Comparison of ENCODE assay signal across 13 cellular contexts in genomic region chr7:140564643-140565042, GRCh38.
A peak's percentile ranks its signal among the peaks of the same experiment; 100 is the strongest.
DNase-seq lines count a peak whose midpoint lies in the region; ATAC-seq and TF ChIP-seq lines count a peak whose summit lies in the region.
"Had no signal": no experiment of that assay in that cellular context is flagged by ENCODE, and none has a peak within 500 bp of the region (broad histone marks: within the 10 kb centered on the region; RNA-seq: fewer than 3 reads in every experiment).

No MANE protein-coding gene starts in this region.

- BruUV-seq in PC-9 (replicated peaks; lab: Mats Ljungman, UMichigan) = no TSS peak

- H4K91ac ChIP-seq in neuronal stem cell (ENCODE audit: low read depth, low read length, poor library complexity) = no peak overlapping the region

- no peak overlapping the region for H2AK5ac ChIP-seq in neuronal stem cell (ENCODE audit: low read depth, low read length)

- H3K9ac ChIP-seq in neuronal stem cell (ENCODE audit: low read depth, low read length, poor library complexity) = no peak overlapping the region
- H3K9ac ChIP-seq: BLaER1 had no signal

- WGBS in neuronal stem cell (ENCODE audit: extremely low coverage in 2 of 2, insufficient read length in 2 of 2, insufficient replicate concordance in 1 of 2), 2 donors = no CpG with 5 or more reads among the region's 4 CpGs

- no peaks in the 10 kb centered on the region for H3K79me1 ChIP-seq in neuronal stem cell (ENCODE audit: low read depth, low read length)

- peak; percentile 88 to 99 for DNase-seq in PC-9
- no peak for DNase-seq in neuronal stem cell (ENCODE audit: low spot score)
- no peak for DNase-seq in SK-N-DZ (ENCODE audit: low spot score)
- DNase-seq in hepatic stellate cell (ENCODE audit: low spot score) = no peak
- DNase-seq: aorta; left cardiac atrium; NCI-H2029; stimulated activated naive CD4-positive, alpha-beta T cell had no signal

- H4K8ac ChIP-seq in neuronal stem cell (ENCODE audit: low read depth, low read length) = no peak overlapping the region

- H4K20me1 ChIP-seq in PC-9 (ENCODE audit: insufficient read depth) = no peaks in the 10 kb centered on the region
- H4K20me1 ChIP-seq: BLaER1 had no signal

- H3K4me2 ChIP-seq in PC-9 (peak overlapping the region; percentile 47), neuronal stem cell (ENCODE audit: insufficient read depth, low read length, poor library complexity, severe bottlenecking) (no peak overlapping the region)
- H3K4me2 ChIP-seq: BLaER1 had no signal

- H3K27ac ChIP-seq in PC-9 (peak overlapping the region; percentile 68), neuronal stem cell (replicated peaks; ENCODE audit: low read length) (peak overlapping the region; percentile 50)
- H3K27ac ChIP-seq: BLaER1 had no signal

- H3K23ac ChIP-seq in neuronal stem cell (ENCODE audit: low read depth, low read length, poor library complexity) = no peak overlapping the region

- no peaks in the 10 kb centered on the region for H3K9me2 ChIP-seq in PC-9 (ENCODE audit: insufficient read depth)

- POLR2A ChIA-PET in PC-9 (lab: Charles Lee; ENCODE audit: unreplicated experiment) = interaction anchor here (0.7 kb wide), 1 partner anchor 46 kb away, joined by 3 read pairs; no protein-coding TSS in a partner anchor

- no peak overlapping the region for H2BK15ac ChIP-seq in neuronal stem cell (ENCODE audit: low read length)

- no peak overlapping the region for H2BK5ac ChIP-seq in neuronal stem cell (ENCODE audit: low read length)

- H3K9me3 ChIP-seq in PC-9 (ENCODE audit: insufficient read depth, low read depth) = no peaks in the 10 kb centered on the region
- H3K9me3 ChIP-seq in neuronal stem cell (replicated peaks in 1 of 2; ENCODE audit: control insufficient read depth in 2 of 2, insufficient read depth in 1 of 2, low read depth in 1 of 2, low read length in 2 of 2) = peaks cover 0 to 1% of the 10 kb centered on the region in 2 donors
- H3K9me3 ChIP-seq: BLaER1 had no signal

- intact Hi-C loops in PC-9 (cut with micrococcal nuclease; ENCODE audit: unreplicated experiment) = loop anchor here (1.0 to 2.0 kb wide), 2 partner anchors 23 to 40 kb away; no protein-coding TSS in a partner anchor

- H2BK12ac ChIP-seq in neuronal stem cell (ENCODE audit: low read length) = no peak overlapping the region

- H3K79me2 ChIP-seq in PC-9 (ENCODE audit: low read depth) = no peaks in the 10 kb centered on the region

- H3K18ac ChIP-seq in neuronal stem cell (ENCODE audit: low read length) = no peak overlapping the region

- peaks cover 61% of the 10 kb centered on the region for H3K4me1 ChIP-seq in PC-9 (replicated peaks; ENCODE audit: insufficient read depth)
- peaks cover 9 to 14% of the 10 kb centered on the region in 2 donors for H3K4me1 ChIP-seq in neuronal stem cell (ENCODE audit: control insufficient read depth in 2 of 2, insufficient read depth in 1 of 2, low read depth in 1 of 2, low read length in 2 of 2)
- H3K4me1 ChIP-seq: BLaER1 had no signal

- no peaks in the 10 kb centered on the region for H3K36me3 ChIP-seq in PC-9 (ENCODE audit: low read depth)
- peaks cover 20 to 83% of the 10 kb centered on the region in 2 donors for H3K36me3 ChIP-seq in neuronal stem cell (replicated peaks in 1 of 2; ENCODE audit: control insufficient read depth in 2 of 2, insufficient read depth in 2 of 2, low read length in 2 of 2)
- H3K36me3 ChIP-seq: BLaER1 had no signal

- H3K27me3 ChIP-seq in PC-9 (ENCODE audit: insufficient read depth, low read depth) = no peaks in the 10 kb centered on the region
- no peaks in the 10 kb centered on the region for H3K27me3 ChIP-seq in neuronal stem cell (ENCODE audit: control insufficient read depth in 3 of 3, insufficient read depth in 3 of 3, low read depth in 1 of 3, low read length in 3 of 3)
- H3K27me3 ChIP-seq: BLaER1 had no signal

- no peak overlapping the region for H2BK120ac ChIP-seq in neuronal stem cell (ENCODE audit: low read depth, low read length)

- H3F3A ChIP-seq in PC-9 (ENCODE audit: insufficient read depth, low read depth) = peaks cover 45% of the 10 kb centered on the region

- no peak for TF ChIP-seq CTCF in PC-9 (conservative IDR thresholded peaks at IDR 0.05)

- no peak overlapping the region for H3K14ac ChIP-seq in neuronal stem cell (ENCODE audit: low read length)

- H3K4ac ChIP-seq in neuronal stem cell (ENCODE audit: low read length) = no peak overlapping the region

- ATAC-seq in GM18861 (IDR thresholded peaks at IDR 0.05; ENCODE audit: unreplicated experiment) = peak; percentile 64
- ATAC-seq in esophagus mucosa = peak; percentile 94
- ATAC-seq in HG03280 (IDR thresholded peaks at IDR 0.05; ENCODE audit: unreplicated experiment) = no peak
- ATAC-seq in HG03135 (IDR thresholded peaks at IDR 0.05; ENCODE audit: unreplicated experiment) = no peak
- ATAC-seq: left cardiac atrium had no signal

- CTCF ChIA-PET in PC-9 (lab: Charles Lee) = interaction anchor here (0.6 kb wide), 2 partner anchors 39 to 1943 kb away, joined by 3 read pairs; no protein-coding TSS in a partner anchor

- no peak overlapping the region for H3K4me3 ChIP-seq in PC-9
- H3K4me3 ChIP-seq in neuronal stem cell (ENCODE audit: low read length in 2 of 2) = no peak overlapping the region
- H3K4me3 ChIP-seq: BLaER1 had no signal

- no peak overlapping the region for H2AFZ ChIP-seq in PC-9
- no peak overlapping the region for H2AFZ ChIP-seq in neuronal stem cell (ENCODE audit: low read length)

Comparison
In these comparisons a context has a peak if more than half of its experiments do, and no peak if none do; other contexts are left out.
1. ATAC-seq: peak in GM18861 (single experiment) and esophagus mucosa (single experiment); none in HG03280 (single experiment) and HG03135 (single experiment).
2. DNase-seq: peak in PC-9 (2 of 2); none in neuronal stem cell (single experiment), SK-N-DZ (single experiment) and hepatic stellate cell (single experiment).